Comparison of ENCODE assay signal across 27 cellular contexts in genomic region chr6:137334094-137334493, GRCh38.
"Had no signal": no experiment of that assay in that cellular context is flagged by ENCODE, and none has a peak within 500 bp of the region (broad histone marks: within the 10 kb centered on the region; RNA-seq: fewer than 3 reads in every experiment).

No MANE protein-coding gene starts in this region.

- H3K4me1 ChIP-seq: parathyroid adenoma, right lobe of liver, suprapubic skin, tibial artery, upper lobe of right lung had no signal

- H3K36me3 ChIP-seq: neural progenitor cell, neutrophil, right lobe of liver, suprapubic skin, thoracic aorta, tibial artery, upper lobe of right lung had no signal

- H3K9me3 ChIP-seq: neutrophil, right lobe of liver, suprapubic skin, thoracic aorta, tibial artery, upper lobe of right lung had no signal

- H3K27me3 ChIP-seq: hepatocyte, neural progenitor cell, right lobe of liver, suprapubic skin, upper lobe of right lung had no signal

- H3K27ac ChIP-seq: hepatocyte, neural progenitor cell, neutrophil, parathyroid adenoma, right lobe of liver, skin epidermis, suprapubic skin, thoracic aorta, tibial artery, upper lobe of right lung had no signal

- ATAC-seq: left lobe of liver; natural killer cell; right lobe of liver; stimulated activated effector memory CD8-positive, alpha-beta T cell treated with anti-CD3 and anti-CD28 coated beads, Interleukin-12 subunit alpha, Interleukin-12 subunit beta, amount 100 ng/mL, for 72 hours; upper lobe of right lung had no signal

- DNase-seq: head of caudate nucleus; islet precursor cell; mesendoderm; naive B cell; natural killer cell; nephron progenitor cell; occipital lobe; retina; right lobe of liver; stimulated activated CD4-positive, alpha-beta T cell treated with anti-CD3 and anti-CD28 coated beads, Interleukin-12 subunit alpha, Interleukin-12 subunit beta, amount 100 ng/mL, for 4 hours; stimulated activated CD4-positive, alpha-beta T cell treated with anti-CD3 and anti-CD28 coated beads, Interleukin-15, amount 100 ng/mL, for 24 hours; stimulated activated CD4-positive, alpha-beta T cell treated with anti-CD3 and anti-CD28 coated beads, Interleukin-2, amount 100 ng/mL, for 24 hours; stimulated activated CD4-positive, alpha-beta T cell treated with anti-CD3 and anti-CD28 coated beads, Interleukin-4, amount 100 ng/mL, for 1 hour; stimulated activated naive CD4-positive, alpha-beta T cell; tibial artery; trophoblast cell; upper lobe of right lung had no signal

- H3K4me3 ChIP-seq: hepatocyte, lung, neural progenitor cell, right lobe of liver, skin epidermis, suprapubic skin, thoracic aorta, tibial artery, upper lobe of right lung had no signal
